ENCODE assay signal across 8 cellular contexts in genomic region chr12:9049520-9050133, GRCh38.
A peak's percentile ranks its signal among the peaks of the same experiment; 100 is the strongest.
DNase-seq lines count a peak whose midpoint lies in the region; ATAC-seq, FAIRE-seq and TF ChIP-seq lines count a peak whose summit lies in the region.

No MANE protein-coding gene starts in this region.

- SMC1A ChIA-PET in GM12878 (lab: Charles Lee; ENCODE audit: uncharacterized antibody, unreplicated experiment), result interaction anchor here (0.6 to 2.7 kb wide), 18 partner anchors 11 to 505 kb away, joined by 3 to 15 read pairs (median 4); partner anchors contain the start of gene AICDA

- in situ Hi-C loops in GM12878 (cut with MboI), result loop anchor here (5.0 kb wide), 1 partner anchor 367 kb away; no protein-coding TSS in a partner anchor

- no peak overlapping the region for H3K4me3 Mint-ChIP-seq in activated naive CD8-positive, alpha-beta T cell
- H3K4me3 Mint-ChIP-seq in activated naive CD8-positive, alpha-beta T cell treated with anti-CD3 and anti-CD28 coated beads for 36 hours, result no peak overlapping the region

- H3K27ac ChIP-seq in GM12878 (ENCODE audit: control insufficient read depth, insufficient read depth), result no peak overlapping the region
- no peak overlapping the region for H3K27ac ChIP-seq in kidney (ENCODE audit: low read depth in 2 of 2, low read length in 2 of 2)

- no peaks in the 10 kb centered on the region for H4K20me1 ChIP-seq in GM12878 (ENCODE audit: control insufficient read depth, insufficient read depth)

- DNase-seq in activated naive CD8-positive, alpha-beta T cell treated with anti-CD3 and anti-CD28 coated beads for 36 hours, result no peak
- DNase-seq in NCI-H1417 (lab: John Stamatoyannopoulos, UW) (peak in 2 of 3 experiments; percentile 20 to 74), GM12878 (ENCODE audit: low read depth, low spot score) (no peak), kidney (no peak), urothelium cell line (ENCODE audit: low spot score) (peak; percentile 53), T1000 (lab: John Stamatoyannopoulos, UW) (no peak), amniotic stem cell (lab: John Stamatoyannopoulos, UW) (no peak)

- peak overlapping the region; percentile 18 for H3K27ac Mint-ChIP-seq in activated naive CD8-positive, alpha-beta T cell
- H3K27ac Mint-ChIP-seq in activated naive CD8-positive, alpha-beta T cell treated with anti-CD3 and anti-CD28 coated beads for 36 hours, result no peak overlapping the region

- no peaks in the 10 kb centered on the region for H3K36me3 ChIP-seq in GM12878 (ENCODE audit: control insufficient read depth in 2 of 2, insufficient read depth in 2 of 2, low read length in 1 of 2)
- H3K36me3 ChIP-seq in kidney (ENCODE audit: control insufficient read depth in 1 of 2, insufficient read depth in 2 of 2, low read length in 2 of 2), result no peaks in the 10 kb centered on the region

- TF ChIP-seq RAD21 in GM12878 (IDR thresholded peaks at IDR 0.05; ENCODE audit: insufficient read depth, low read depth, low read length), result peak; percentile 61

- TF ChIP-seq POLR2A in GM12878 (IDR thresholded peaks at IDR 0.05; ENCODE audit: low read depth, low read length), result no peak

- POLR2A ChIA-PET in GM12878 (lab: Charles Lee), result no interaction called here

- H3K9me3 ChIP-seq in GM12878 (replicated peaks; ENCODE audit: control insufficient read depth, insufficient read depth, low read length), result no peaks in the 10 kb centered on the region
- no peaks in the 10 kb centered on the region for H3K9me3 ChIP-seq in kidney (ENCODE audit: control insufficient read depth in 1 of 2, low read length in 2 of 2)

- H2AFZ ChIP-seq in GM12878 (ENCODE audit: control insufficient read depth, low read depth, low read length), result no peak overlapping the region

- no peak overlapping the region for H3K4me2 ChIP-seq in GM12878 (ENCODE audit: control insufficient read depth, insufficient read depth)

- H3K4me1 Mint-ChIP-seq in activated naive CD8-positive, alpha-beta T cell (ENCODE audit: low read depth), result peaks cover 11% of the 10 kb centered on the region
- H3K4me1 Mint-ChIP-seq in activated naive CD8-positive, alpha-beta T cell treated with anti-CD3 and anti-CD28 coated beads for 36 hours, result peaks cover 2% of the 10 kb centered on the region

- ATAC-seq in GM12878, result peak; percentile 74

- H3K27me3 ChIP-seq in GM12878 (replicated peaks in 1 of 2; ENCODE audit: control insufficient read depth in 2 of 2, insufficient read depth in 2 of 2, low read length in 1 of 2), result peaks cover 0 to 3% of the 10 kb centered on the region in 2 experiments; a peak in 2 of 4 replicates

- H3K9me3 Mint-ChIP-seq in activated naive CD8-positive, alpha-beta T cell (ENCODE audit: low read depth), result peaks cover 5% of the 10 kb centered on the region
- H3K9me3 Mint-ChIP-seq in activated naive CD8-positive, alpha-beta T cell treated with anti-CD3 and anti-CD28 coated beads for 36 hours, result peaks cover 3% of the 10 kb centered on the region

- H3K4me3 ChIP-seq in GM12878 (no peak overlapping the region), kidney (ENCODE audit: low read length in 2 of 2) (no peak overlapping the region)

- RAD21 ChIA-PET in GM12878 (lab: Charles Lee; ENCODE audit: unreplicated experiment), result interaction anchor here (0.6 to 2.8 kb wide), 11 partner anchors 11 to 505 kb away, joined by 3 to 11 read pairs (median 3); no protein-coding TSS in a partner anchor

- FAIRE-seq in GM12878 (lab: Jason Lieb, UNC) (peak; percentile 75), kidney (lab: Jason Lieb, UNC) (peak; percentile 11), urothelium cell line (lab: Jason Lieb, UNC) (no peak)

- H3K4me1 ChIP-seq in GM12878 (ENCODE audit: control insufficient read depth, insufficient read depth, low read length) (no peaks in the 10 kb centered on the region), kidney (ENCODE audit: control insufficient read depth in 1 of 2, insufficient read depth in 1 of 2, low read depth in 1 of 2, low read length in 2 of 2) (no peaks in the 10 kb centered on the region)

- no peak for TF ChIP-seq EP300 in GM12878 (IDR thresholded peaks at IDR 0.05; ENCODE audit: borderline replicate concordance in 1 of 2, control insufficient read depth in 1 of 2, low read depth in 2 of 2, low read length in 2 of 2)

- no TSS peak for BruUV-seq in GM12878 (replicated peaks; lab: Mats Ljungman, UMichigan)

- intact Hi-C loops in GM12878 (cut with micrococcal nuclease; ENCODE audit: unreplicated experiment), result loop anchor here (10.0 kb wide), 2 partner anchors 135 to 505 kb away; partner anchors contain the start of genes CLEC4E and PHC1
- intact Hi-C loops in kidney (cut with DNase I), result loop anchor here (10.0 kb wide), 1 partner anchor 505 kb away; the partner anchor contains the start of gene CLEC4E

- 15% methylated on average over 6 of the region's 6 CpGs for WGBS in GM12878 (ENCODE audit: insufficient coverage, insufficient replicate concordance, low lambda C conversion rate, missing lambda C conversion rate)

- no peaks in the 10 kb centered on the region for H3K79me2 ChIP-seq in GM12878 (ENCODE audit: control insufficient read depth, insufficient read depth, low read length)

- no peaks in the 10 kb centered on the region for H3K27me3 Mint-ChIP-seq in activated naive CD8-positive, alpha-beta T cell
- H3K27me3 Mint-ChIP-seq in activated naive CD8-positive, alpha-beta T cell treated with anti-CD3 and anti-CD28 coated beads for 36 hours, result no peaks in the 10 kb centered on the region

- H3K9ac ChIP-seq in GM12878 (ENCODE audit: control insufficient read depth, insufficient read depth, low read length) (no peak overlapping the region), kidney (ENCODE audit: low read length in 2 of 2) (no peak overlapping the region)

- no peaks in the 10 kb centered on the region for H3K36me3 Mint-ChIP-seq in activated naive CD8-positive, alpha-beta T cell
- H3K36me3 Mint-ChIP-seq in activated naive CD8-positive, alpha-beta T cell treated with anti-CD3 and anti-CD28 coated beads for 36 hours, result no peaks in the 10 kb centered on the region

- peak; percentile 34 to 53 (median 50) for TF ChIP-seq CTCF in GM12878 (IDR thresholded peaks at IDR 0.05 in 2 of 3, conservative IDR thresholded peaks at IDR 0.05 in 1 of 3; ENCODE audit: control insufficient read depth in 2 of 3, extremely low read depth in 1 of 3, insufficient read depth in 1 of 3, low read depth in 3 of 3, low read length in 3 of 3)
- peak; percentile 40 for TF ChIP-seq CTCF in kidney (IDR thresholded peaks at IDR 0.05; ENCODE audit: borderline replicate concordance, extremely low read depth, insufficient read depth)

- CTCF ChIA-PET in GM12878 (lab: Yijun Ruan, JAX), result interaction anchor here (0.7 to 4.9 kb wide), 36 partner anchors 9 to 509 kb away, joined by 3 to 34 read pairs (median 4); partner anchors contain the start of genes CLEC4E and M6PR

TF ChIP-seq in GM12878, 131 proteins besides CTCF, POLR2A, EP300 and RAD21:
- TF ChIP-seq SMAD1 (IDR thresholded peaks at IDR 0.05; ENCODE audit: low read depth, partially characterized antibody) (no peak), SMC3 (IDR thresholded peaks at IDR 0.05; ENCODE audit: borderline replicate concordance, low read length) (peak; percentile 49; the same call in 1 of the 2 replicates), NFIC (IDR thresholded peaks at IDR 0.05; ENCODE audit: low read depth, low read length) (no peak), CBX5 (IDR thresholded peaks at IDR 0.05; ENCODE audit: low read depth) (no peak), KLF5 (IDR thresholded peaks at IDR 0.05; ENCODE audit: partially characterized antibody) (no peak), KDM1A (IDR thresholded peaks at IDR 0.05; ENCODE audit: borderline replicate concordance) (no peak), NR2C2 (IDR thresholded peaks at IDR 0.05; ENCODE audit: borderline replicate concordance, control insufficient read depth, insufficient read length, low read depth) (no peak)

Comparison
In these comparisons a context has a peak if more than half of its experiments do, and no peak if none do; other contexts are left out.
1. DNase-seq: peak in NCI-H1417 (2 of 3) and urothelium cell line (single experiment); none in activated naive CD8-positive, alpha-beta T cell treated with anti-CD3 and anti-CD28 coated beads for 36 hours (single experiment), GM12878 (single experiment), kidney (single experiment), T1000 (single experiment) and amniotic stem cell (single experiment).